In the genomic region with DNA sequence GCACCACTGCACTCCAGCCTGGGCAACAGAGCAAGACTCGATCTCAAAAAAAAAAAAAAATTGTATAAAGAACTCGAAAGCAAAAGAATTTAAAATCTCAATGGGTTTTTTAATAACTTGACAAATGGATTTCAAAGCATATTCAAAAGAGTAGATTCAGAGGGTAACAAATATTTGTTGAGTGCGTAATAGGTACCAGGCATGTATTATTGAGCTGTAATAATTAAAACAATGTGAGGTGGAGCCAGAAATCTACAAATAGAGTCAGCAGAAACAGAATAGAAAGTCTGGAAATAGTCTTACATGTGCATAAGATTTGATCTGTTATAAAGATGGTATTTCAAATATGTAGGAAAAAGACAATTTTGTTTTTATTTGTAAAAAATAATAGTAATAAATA, we compare ENCODE assay signal across 18 cellular contexts.
"Had no signal": no experiment of that assay in that cellular context is flagged by ENCODE, and none has a peak within 500 bp of the region (broad histone marks: within the 10 kb centered on the region; RNA-seq: fewer than 3 reads in every experiment).

No MANE protein-coding gene starts in this region.

- DNase-seq: KBM-7, MV-4-11, NCI-H1048, NCI-H1105, NCI-H1417, NCI-H1436 treated with DMSO at 0.1 percent for 48 hours, NCI-H1694, NCI-H187 treated with DMSO at 0.1 percent for 48 hours, NCI-H2029 treated with DMSO at 0.1 percent for 48 hours, NCI-H2227 treated with DMSO at 0.1 percent for 48 hours, NCI-H524, NCI-H69, NCI-H774, Right ventricle myocardium superior, RPMI8226, SIG-M5 had no signal

- H3K9me3 ChIP-seq: SJSA1 had no signal

- H3K27ac ChIP-seq: SJSA1, SK-N-MC had no signal

- H3K36me3 ChIP-seq: SJSA1 had no signal

- H3K4me3 ChIP-seq: SJSA1, SK-N-MC had no signal

- H3K4me1 ChIP-seq: SJSA1 had no signal
